Comparison of ENCODE assay signal across 8 cellular contexts in genomic region chr12:6701078-6701768, GRCh38. TPM values are rescaled to one million over a fixed set of nuclear protein-coding genes. Genes with fewer than 3 reads are reported as not detected.
DNase-seq lines count a peak whose midpoint lies in the region; ATAC-seq and TF ChIP-seq lines count a peak whose summit lies in the region.

No MANE protein-coding gene starts in this region.

- H3K9me3 ChIP-seq in gastroesophageal sphincter (no peaks in the 10 kb centered on the region), spleen (no peaks in the 10 kb centered on the region)

- TF ChIP-seq CTCF in activated B cell treated with CpG ODN at 0.5 μM for 24 hours (IDR thresholded peaks at IDR 0.05) (no peak), gastroesophageal sphincter (IDR thresholded peaks at IDR 0.05) (no peak), spleen (IDR thresholded peaks at IDR 0.05 in 8 of 11, conservative IDR thresholded peaks at IDR 0.05 in 3 of 11) (no peak), GM10248 (IDR thresholded peaks at IDR 0.05; ENCODE audit: control extremely low read depth, extremely low read depth, low read depth, missing control alignments) (no peak)

- peak overlapping the region in 1 of 2 donors; percentile 62 for H3K4me3 ChIP-seq in gastroesophageal sphincter
- H3K4me3 ChIP-seq in spleen = peak overlapping the region in 7 of 8 donors; percentile 30 to 75 (median 38)

- intact Hi-C loops in activated B cell treated with CpG ODN at 0.5 μM for 24 hours (cut with micrococcal nuclease) = no loop called here
- intact Hi-C loops in spleen (cut with DNase I; ENCODE audit: low total_unique reads) = no loop called here

- H3K27me3 Mint-ChIP-seq in T-helper 1 cell treated with Interleukin-12 subunit alpha and Interleukin-12 subunit beta and Interleukin-4 antibody, amounts not matched to agents 30 μg/mL and 1 μg/mL, for 36 hours (ENCODE audit: low read depth) = peaks cover 80% of the 10 kb centered on the region
- peaks cover 38% of the 10 kb centered on the region for H3K27me3 Mint-ChIP-seq in activated B cell treated with CpG ODN at 0.5 μM for 24 hours

- no peaks in the 10 kb centered on the region for H3K36me3 Mint-ChIP-seq in T-helper 1 cell treated with Interleukin-12 subunit alpha and Interleukin-12 subunit beta and Interleukin-4 antibody, amounts not matched to agents 30 μg/mL and 1 μg/mL, for 36 hours (ENCODE audit: low read depth)
- no peaks in the 10 kb centered on the region for H3K36me3 Mint-ChIP-seq in activated B cell treated with CpG ODN at 0.5 μM for 24 hours (ENCODE audit: low read depth)

- POLR2A ChIA-PET in activated B cell treated with CpG ODN at 0.5 μM for 24 hours (lab: Charles Lee) = no interaction called here
- POLR2A ChIA-PET in GM10248 (lab: Yijun Ruan, JAX) = no interaction called here

- TF ChIP-seq EP300 in gastroesophageal sphincter (IDR thresholded peaks at IDR 0.05) = no peak

- WGBS in gastroesophageal sphincter (ENCODE audit: low coverage in 1 of 2), 2 donors = 30 to 76% methylated on average over 3 to 13 of the region's 13 CpGs
- 30 to 37% (median 33%) methylated on average over 13 of the region's 13 CpGs for WGBS in spleen, 5 donors

- H3K27ac ChIP-seq in gastroesophageal sphincter (no peak overlapping the region), spleen (no peak overlapping the region)

- DNase-seq in T-helper 1 cell (no peak), activated B cell treated with CpG ODN at 0.5 μM for 24 hours (no peak), spleen (peak; percentile 38), GM10248 (ENCODE audit: extremely low spot score) (no peak)
- no peak for DNase-seq in activated CD4-positive, alpha-beta T cell treated with anti-CD3 and anti-CD28 coated beads for 48 hours

- TF ChIP-seq POLR2A in gastroesophageal sphincter (IDR thresholded peaks at IDR 0.05) (no peak), spleen (IDR thresholded peaks at IDR 0.05) (no peak)

- H3K4me1 ChIP-seq in gastroesophageal sphincter (peaks cover 0 to 19% (median 14%) of the 10 kb centered on the region in 3 donors), spleen (peaks cover 7 to 44% (median 37%) of the 10 kb centered on the region in 6 donors)

- ATAC-seq in activated B cell treated with CpG ODN at 0.5 μM for 24 hours (ENCODE audit: low read depth) (no peak), gastroesophageal sphincter (peak; percentile 8), GM19455 (IDR thresholded peaks at IDR 0.05; ENCODE audit: unreplicated experiment) (no peak)

- no peaks in the 10 kb centered on the region for H3K36me3 ChIP-seq in gastroesophageal sphincter
- H3K36me3 ChIP-seq in spleen = no peaks in the 10 kb centered on the region

- CTCF ChIA-PET in activated B cell treated with CpG ODN at 0.5 μM for 24 hours (lab: Charles Lee) = no interaction called here
- CTCF ChIA-PET in GM10248 (lab: Yijun Ruan, JAX) = interaction anchor here (1.4 kb wide), 1 partner anchor 9 kb away, joined by 3 read pairs; no protein-coding TSS in a partner anchor

- H3K4me1 Mint-ChIP-seq in T-helper 1 cell treated with Interleukin-12 subunit alpha and Interleukin-12 subunit beta and Interleukin-4 antibody, amounts not matched to agents 30 μg/mL and 1 μg/mL, for 36 hours (ENCODE audit: low read depth) = peaks cover 25% of the 10 kb centered on the region
- peaks cover 48% of the 10 kb centered on the region for H3K4me1 Mint-ChIP-seq in activated B cell treated with CpG ODN at 0.5 μM for 24 hours

- peak overlapping the region; percentile 51 for H3K4me3 Mint-ChIP-seq in T-helper 1 cell treated with Interleukin-12 subunit alpha and Interleukin-12 subunit beta and Interleukin-4 antibody, amounts not matched to agents 30 μg/mL and 1 μg/mL, for 36 hours
- H3K4me3 Mint-ChIP-seq in activated B cell treated with CpG ODN at 0.5 μM for 24 hours = peak overlapping the region; percentile 77

- no peak overlapping the region for H3K27ac Mint-ChIP-seq in T-helper 1 cell treated with Interleukin-12 subunit alpha and Interleukin-12 subunit beta and Interleukin-4 antibody, amounts not matched to agents 30 μg/mL and 1 μg/mL, for 36 hours
- H3K27ac Mint-ChIP-seq in activated B cell treated with CpG ODN at 0.5 μM for 24 hours = no peak overlapping the region

- H3K9me3 Mint-ChIP-seq in T-helper 1 cell treated with Interleukin-12 subunit alpha and Interleukin-12 subunit beta and Interleukin-4 antibody, amounts not matched to agents 30 μg/mL and 1 μg/mL, for 36 hours = no peaks in the 10 kb centered on the region
- no peaks in the 10 kb centered on the region for H3K9me3 Mint-ChIP-seq in activated B cell treated with CpG ODN at 0.5 μM for 24 hours

- H3K27me3 ChIP-seq in gastroesophageal sphincter (peaks cover 100% of the 10 kb centered on the region), spleen (replicated peaks in 1 of 7) (peaks cover 0 to 93% (median 78%) of the 10 kb centered on the region in 7 donors)

RNA-seq across cellular contexts. Expression of gene PIANP, which starts 0.6 kb away (rescaled TPM):
- total RNA-seq in activated B cell treated with CpG ODN at 0.5 μM for 24 hours = 0.24 and 0.40 TPM in 2 replicates
- total RNA-seq in gastroesophageal sphincter = 1 to 10 TPM in 1 of 4 donors, under 1 TPM in 3; 0.46 to 1.2 (median 0.73) TPM
- under 1 TPM in 2 of 7 donors, not detected in 5; 0.28 to 0.30 TPM for total RNA-seq in spleen
- polyA plus RNA-seq in spleen = under 1 TPM; 0.10 to 0.24 (median 0.15) TPM

RNA-seq across cellular contexts. Expression of gene ZNF384, which starts 12.0 kb away (rescaled TPM):
- total RNA-seq in activated B cell treated with CpG ODN at 0.5 μM for 24 hours (81.7 and 98.6 TPM in 2 replicates), gastroesophageal sphincter (10 to 100 TPM; 26.1 to 57.5 (median 43.6) TPM), spleen (10 to 100 TPM; 48.8 to 79.8 (median 59.0) TPM)
- 10 to 100 TPM; 18.9 to 35.9 (median 28.7) TPM for polyA plus RNA-seq in spleen

RNA-seq across cellular contexts. Expression of gene COPS7A, which starts 22.6 kb away (rescaled TPM):
- total RNA-seq in activated B cell treated with CpG ODN at 0.5 μM for 24 hours (28.1 and 35.8 TPM in 2 replicates), gastroesophageal sphincter (10 to 100 TPM; 54.4 to 69.5 (median 55.4) TPM), spleen (10 to 100 TPM; 40.5 to 61.9 (median 49.9) TPM)
- 10 to 100 TPM; 29.6 to 50.6 (median 33.7) TPM for polyA plus RNA-seq in spleen

RNA-seq across cellular contexts. Expression of gene ING4, which starts 38.3 kb away (rescaled TPM):
- total RNA-seq in activated B cell treated with CpG ODN at 0.5 μM for 24 hours (31.6 and 39.2 TPM in 2 replicates), gastroesophageal sphincter (10 to 100 TPM; 43.2 to 63.8 (median 54.3) TPM), spleen (10 to 100 TPM; 34.5 to 68.8 (median 49.9) TPM)
- 10 to 100 TPM; 33.0 to 56.7 (median 50.3) TPM for polyA plus RNA-seq in spleen

RNA-seq across cellular contexts. Expression of gene MLF2, which starts 51.7 kb away (rescaled TPM):
- total RNA-seq in activated B cell treated with CpG ODN at 0.5 μM for 24 hours (102 and 105 TPM in 2 replicates), gastroesophageal sphincter (100 to 1,000 TPM; 140 to 290 (median 216) TPM), spleen (100 to 1,000 TPM in 5 of 7 donors, 10 to 100 TPM in 2; 85.4 to 123 (median 104) TPM)
- polyA plus RNA-seq in spleen = 100 to 1,000 TPM in 2 of 3 donors, 10 to 100 TPM in 1; 78.0 to 116 (median 101) TPM
